8 cellular contexts compared by ENCODE assay signal in genomic region chr2:96205238-96205637, GRCh38. TPM values are rescaled to one million over a fixed set of nuclear protein-coding genes. Genes with fewer than 3 reads are reported as not detected.
DNase-seq lines count a peak whose midpoint lies in the region; ATAC-seq lines count a peak whose summit lies in the region.

No MANE protein-coding gene starts in this region.

- peak overlapping the region; percentile 83 for H3K27ac Mint-ChIP-seq in activated CD4-positive, alpha-beta T cell treated with anti-CD3 and anti-CD28 coated beads, Interleukin-2, amount 10 ng/mL, durations not matched to agents 7 days and 5 days
- no peak overlapping the region for H3K27ac Mint-ChIP-seq in activated CD8-positive, alpha-beta T cell treated with anti-CD3 and anti-CD28 coated beads, Interleukin-2, amount 10 ng/mL, durations not matched to agents 7 days and 5 days

- peaks cover 73% of the 10 kb centered on the region for H3K4me1 Mint-ChIP-seq in activated CD4-positive, alpha-beta T cell treated with anti-CD3 and anti-CD28 coated beads, Interleukin-2, amount 10 ng/mL, durations not matched to agents 7 days and 5 days
- H3K4me1 Mint-ChIP-seq in activated CD8-positive, alpha-beta T cell treated with anti-CD3 and anti-CD28 coated beads, Interleukin-2, amount 10 ng/mL, durations not matched to agents 7 days and 5 days (ENCODE audit: low read depth): peaks cover 75% of the 10 kb centered on the region

- POLR2A ChIA-PET in activated CD4-positive, alpha-beta T cell treated with anti-CD3 and anti-CD28 coated beads, Interleukin-2, amount 10 ng/mL, durations not matched to agents 7 days and 5 days (lab: Charles Lee): no interaction called here
- POLR2A ChIA-PET in activated CD8-positive, alpha-beta T cell treated with anti-CD3 and anti-CD28 coated beads, Interleukin-2, amount 10 ng/mL, durations not matched to agents 7 days and 5 days (lab: Charles Lee): interaction anchor here (0.6 to 0.8 kb wide), 3 partner anchors 54 to 60 kb away, joined by 3 to 4 read pairs (median 3); partner anchors contain the start of gene DUSP2

- no peaks in the 10 kb centered on the region for H3K9me3 Mint-ChIP-seq in activated CD4-positive, alpha-beta T cell treated with anti-CD3 and anti-CD28 coated beads, Interleukin-2, amount 10 ng/mL, durations not matched to agents 7 days and 5 days
- no peaks in the 10 kb centered on the region for H3K9me3 Mint-ChIP-seq in activated CD8-positive, alpha-beta T cell treated with anti-CD3 and anti-CD28 coated beads, Interleukin-2, amount 10 ng/mL, durations not matched to agents 7 days and 5 days (ENCODE audit: insufficient read depth)

- H3K36me3 Mint-ChIP-seq in activated CD4-positive, alpha-beta T cell treated with anti-CD3 and anti-CD28 coated beads, Interleukin-2, amount 10 ng/mL, durations not matched to agents 7 days and 5 days (ENCODE audit: low read depth): peaks cover 33% of the 10 kb centered on the region
- peaks cover 36% of the 10 kb centered on the region for H3K36me3 Mint-ChIP-seq in activated CD8-positive, alpha-beta T cell treated with anti-CD3 and anti-CD28 coated beads, Interleukin-2, amount 10 ng/mL, durations not matched to agents 7 days and 5 days (ENCODE audit: low read depth)

- no peak for DNase-seq in activated CD4-positive, alpha-beta T cell treated with anti-CD3 and anti-CD28 coated beads, Interleukin-2, amount 10 ng/mL, durations not matched to agents 7 days and 5 days
- no peak for DNase-seq in activated CD4-positive, alpha-beta T cell treated with anti-CD3 and anti-CD28 coated beads for 1 hour
- DNase-seq in activated CD8-positive, alpha-beta T cell treated with anti-CD3 and anti-CD28 coated beads, Interleukin-2, amount 10 ng/mL, durations not matched to agents 7 days and 5 days: no peak
- peak; percentile 32 to 75 for DNase-seq in hippocampal formation (lab: John Stamatoyannopoulos, UW)
- peak; percentile 94 for DNase-seq in superior temporal gyrus (ENCODE audit: extremely low spot score)
- DNase-seq in left lobe of liver (ENCODE audit: low spot score): no peak

- ATAC-seq in activated CD8-positive, alpha-beta T cell treated with anti-CD3 and anti-CD28 coated beads, Interleukin-2, amount 10 ng/mL, durations not matched to agents 7 days and 5 days: no peak
- ATAC-seq in left lobe of liver (no peak), HG02973 (IDR thresholded peaks at IDR 0.05; ENCODE audit: unreplicated experiment) (no peak), GM21423 (IDR thresholded peaks at IDR 0.05; ENCODE audit: unreplicated experiment) (no peak)

- H3K27me3 Mint-ChIP-seq in activated CD4-positive, alpha-beta T cell treated with anti-CD3 and anti-CD28 coated beads, Interleukin-2, amount 10 ng/mL, durations not matched to agents 7 days and 5 days: no peaks in the 10 kb centered on the region
- no peaks in the 10 kb centered on the region for H3K27me3 Mint-ChIP-seq in activated CD8-positive, alpha-beta T cell treated with anti-CD3 and anti-CD28 coated beads, Interleukin-2, amount 10 ng/mL, durations not matched to agents 7 days and 5 days (ENCODE audit: low read depth)

- CTCF ChIA-PET in activated CD4-positive, alpha-beta T cell treated with anti-CD3 and anti-CD28 coated beads, Interleukin-2, amount 10 ng/mL, durations not matched to agents 7 days and 5 days (lab: Charles Lee): interaction anchor here (0.6 to 0.9 kb wide), 3 partner anchors 18 to 28 kb away, joined by 3 read pairs; no protein-coding TSS in a partner anchor
- CTCF ChIA-PET in activated CD8-positive, alpha-beta T cell treated with anti-CD3 and anti-CD28 coated beads, Interleukin-2, amount 10 ng/mL, durations not matched to agents 7 days and 5 days (lab: Charles Lee): interaction anchor here (0.8 to 1.3 kb wide), 7 partner anchors 8 to 96 kb away, joined by 3 to 5 read pairs (median 3); no protein-coding TSS in a partner anchor

- H3K4me3 Mint-ChIP-seq in activated CD4-positive, alpha-beta T cell treated with anti-CD3 and anti-CD28 coated beads, Interleukin-2, amount 10 ng/mL, durations not matched to agents 7 days and 5 days: peak overlapping the region; percentile 30
- peak overlapping the region; percentile 38 for H3K4me3 Mint-ChIP-seq in activated CD8-positive, alpha-beta T cell treated with anti-CD3 and anti-CD28 coated beads, Interleukin-2, amount 10 ng/mL, durations not matched to agents 7 days and 5 days

RNA-seq across cellular contexts. Expression of gene STARD7, which starts 3.4 kb away (rescaled TPM):
- 100 to 1,000 TPM; 126 to 128 TPM for total RNA-seq in activated CD4-positive, alpha-beta T cell treated with anti-CD3 and anti-CD28 coated beads, Interleukin-2, amount 10 ng/mL, durations not matched to agents 7 days and 5 days
- total RNA-seq in activated CD8-positive, alpha-beta T cell treated with anti-CD3 and anti-CD28 coated beads, Interleukin-2, amount 10 ng/mL, durations not matched to agents 7 days and 5 days: 100 to 1,000 TPM; 139 to 143 TPM
- 67.6 TPM for total RNA-seq in left lobe of liver

RNA-seq across cellular contexts. Expression of gene DUSP2, which starts 60.0 kb away (rescaled TPM):
- 10 to 100 TPM; 11.9 to 14.2 TPM for total RNA-seq in activated CD4-positive, alpha-beta T cell treated with anti-CD3 and anti-CD28 coated beads, Interleukin-2, amount 10 ng/mL, durations not matched to agents 7 days and 5 days
- total RNA-seq in activated CD8-positive, alpha-beta T cell treated with anti-CD3 and anti-CD28 coated beads, Interleukin-2, amount 10 ng/mL, durations not matched to agents 7 days and 5 days: 10 to 100 TPM; 20.3 to 21.2 TPM
- 0.98 TPM for total RNA-seq in left lobe of liver

Comparison
In these comparisons a context has a peak if more than half of its experiments do, and no peak if none do; other contexts are left out.
1. DNase-seq: peak in hippocampal formation (2 of 2) and superior temporal gyrus (single experiment); none in activated CD4-positive, alpha-beta T cell treated with anti-CD3 and anti-CD28 coated beads, Interleukin-2, amount 10 ng/mL, durations not matched to agents 7 days and 5 days (single experiment), activated CD4-positive, alpha-beta T cell treated with anti-CD3 and anti-CD28 coated beads for 1 hour (single experiment), activated CD8-positive, alpha-beta T cell treated with anti-CD3 and anti-CD28 coated beads, Interleukin-2, amount 10 ng/mL, durations not matched to agents 7 days and 5 days (single experiment) and left lobe of liver (single experiment).